ENCODE assay signal across 9 cellular contexts in the genomic region with DNA sequence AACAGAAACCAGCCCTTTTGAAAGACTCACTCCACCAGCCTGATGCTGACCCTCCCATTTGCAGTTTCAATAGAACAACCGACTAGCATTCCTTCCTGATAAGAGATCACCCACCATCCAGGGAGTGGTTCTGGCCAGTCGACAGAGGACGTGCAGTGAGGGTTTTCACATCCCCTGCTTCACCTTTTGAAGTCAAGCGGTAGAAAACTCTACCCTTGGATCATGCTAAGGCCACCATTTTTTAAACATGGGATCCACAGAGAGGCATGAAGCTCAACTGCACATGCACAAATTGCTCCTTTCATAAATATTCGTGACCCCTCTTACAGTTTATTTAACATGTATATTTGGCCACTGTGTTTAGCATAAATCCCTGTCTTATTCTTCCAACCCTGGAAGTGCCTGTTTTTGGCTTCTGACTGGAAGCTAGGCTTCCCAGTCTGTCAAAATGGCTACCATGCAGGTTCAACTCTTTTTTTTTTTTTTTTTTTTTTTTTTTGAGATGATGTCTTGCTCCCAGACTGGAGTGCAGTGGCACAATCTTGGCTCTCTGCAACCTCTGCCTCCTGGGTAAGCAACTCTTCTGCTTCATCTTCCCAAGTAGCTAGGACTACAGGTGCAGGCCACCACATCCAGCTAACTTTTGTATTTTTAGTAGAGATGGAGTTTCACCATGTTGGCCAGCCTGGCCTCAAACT. TPM values are rescaled to one million over a fixed set of nuclear protein-coding genes. Genes with fewer than 3 reads are reported as not detected.
DNase-seq lines count a peak whose midpoint lies in the region; ATAC-seq, FAIRE-seq and TF ChIP-seq lines count a peak whose summit lies in the region.
"Had no signal": no experiment of that assay in that cellular context is flagged by ENCODE, and none has a peak within 500 bp of the region (broad histone marks: within the 10 kb centered on the region; RNA-seq: fewer than 3 reads in every experiment).

No MANE protein-coding gene starts in this region.

- BruUV-seq in HepG2 (replicated peaks; lab: Mats Ljungman, UMichigan), result no TSS peak

- peaks cover 2% of the 10 kb centered on the region for H3K36me3 Mint-ChIP-seq in activated naive CD8-positive, alpha-beta T cell

- H3K9ac ChIP-seq in HepG2 (ENCODE audit: insufficient read depth, low read depth, low read length), result peak overlapping the region; percentile 95

- peaks cover 19% of the 10 kb centered on the region for H3K4me1 ChIP-seq in A549
- H3K4me1 ChIP-seq in HAP-1, result peaks cover 8% of the 10 kb centered on the region
- peaks cover 36% of the 10 kb centered on the region for H3K4me1 ChIP-seq in HepG2 (ENCODE audit: insufficient read depth, low read length)

- intact Hi-C loops in HepG2 (cut with micrococcal nuclease; ENCODE audit: unreplicated experiment), result no loop called here

- WGBS in A549 (ENCODE audit: missing lambda C conversion rate), result 93% methylated on average over 5 of the region's 5 CpGs
- WGBS in HepG2 (ENCODE audit: low lambda C conversion rate), result 92% methylated on average over 4 of the region's 5 CpGs

- ATAC-seq in A549, result no peak
- ATAC-seq in HepG2, result no peak
- no peak for ATAC-seq in HG02884 (IDR thresholded peaks at IDR 0.05; ENCODE audit: unreplicated experiment)

- peaks cover 18% of the 10 kb centered on the region for H3K79me2 ChIP-seq in HepG2 (ENCODE audit: insufficient read depth, low read length)

- peaks cover 25% of the 10 kb centered on the region for H3K36me3 ChIP-seq in HAP-1 (replicated peaks)
- peaks cover 2 to 18% of the 10 kb centered on the region in 2 experiments; a peak in 3 of 5 replicates for H3K36me3 ChIP-seq in HepG2 (replicated peaks in 1 of 2; ENCODE audit: control insufficient read depth in 1 of 2, insufficient read depth in 2 of 2, low read length in 2 of 2)

- peak overlapping the region; percentile 95 for H3K4me2 ChIP-seq in A549
- peak overlapping the region; percentile 81 for H3K4me2 ChIP-seq in HepG2 (ENCODE audit: low read depth, low read length)

- no peaks in the 10 kb centered on the region for H3K9me3 Mint-ChIP-seq in activated naive CD8-positive, alpha-beta T cell (ENCODE audit: low read depth)

- in situ Hi-C loops in HAP-1 (cut with MboI; ENCODE audit: low sequenced_read_pairs) (no loop called here), HepG2 (cut with HindIII; ENCODE audit: extremely low pct_ligation_motif_present, low pct_unique_long_range_greater_than_20kb) (no loop called here)

- POLR2A ChIA-PET in A549 (lab: Yijun Ruan, JAX), result interaction anchor here (0.6 to 2.8 kb wide), 10 partner anchors 9 to 397 kb away, joined by 3 to 62 read pairs (median 6); a partner anchor contains a TSS
- POLR2A ChIA-PET in HepG2 (lab: Yijun Ruan, JAX), result interaction anchor here (0.6 to 3.7 kb wide), 12 partner anchors 9 to 865 kb away, joined by 3 to 112 read pairs (median 11); a partner anchor contains a TSS

- no peak overlapping the region for H2AFZ ChIP-seq in HepG2 (ENCODE audit: low read length)

- H3K4me3 ChIP-seq in A549 (peak overlapping the region; percentile 81), HAP-1 (peak overlapping the region; percentile 63), HepG2 (replicated peaks in 1 of 3; ENCODE audit: insufficient read depth in 1 of 3, low read depth in 2 of 3, low read length in 3 of 3) (peak overlapping the region in 2 of 3 experiments; percentile 58 to 76; a peak in 4 of 6 replicates)

- H3K27ac ChIP-seq in A549 (peak overlapping the region; percentile 90 to 93), HepG2 (ENCODE audit: extremely low read length, insufficient read depth, low read length) (peak overlapping the region; percentile 98), substantia nigra (ENCODE audit: low read depth, low read length, poor library complexity, severe bottlenecking) (no peak overlapping the region)

- H3K4me3 Mint-ChIP-seq in activated naive CD8-positive, alpha-beta T cell, result peak overlapping the region; percentile 98

- TF ChIP-seq RAD21 in A549 (conservative IDR thresholded peaks at IDR 0.05 in 1 of 2, IDR thresholded peaks at IDR 0.05 in 1 of 2) (no peak), HepG2 (CRISPR knock-in tag; IDR thresholded peaks at IDR 0.05) (no peak)

- H3K27ac Mint-ChIP-seq in activated naive CD8-positive, alpha-beta T cell, result peak overlapping the region; percentile 28

- H3K27me3 Mint-ChIP-seq in activated naive CD8-positive, alpha-beta T cell, result no peaks in the 10 kb centered on the region

- H3K4me1 Mint-ChIP-seq in activated naive CD8-positive, alpha-beta T cell (ENCODE audit: low read depth), result peaks cover 26% of the 10 kb centered on the region

- CTCF ChIA-PET in A549 (lab: Yijun Ruan, JAX) (interaction anchor here (0.6 to 2.7 kb wide), 7 partner anchors 9 to 352 kb away, joined by 3 to 29 read pairs (median 4); no protein-coding TSS in a partner anchor), HepG2 (lab: Yijun Ruan, JAX; ENCODE audit: low intra/inter-chr PET ratio, low total read pairs) (interaction anchor here (1.2 kb wide), 1 partner anchor 8 kb away, joined by 3 read pairs; no protein-coding TSS in a partner anchor)

- H3K27me3 ChIP-seq in HAP-1 (ENCODE audit: low read depth) (no peaks in the 10 kb centered on the region), HepG2 (ENCODE audit: control insufficient read depth in 1 of 2, insufficient read depth in 2 of 2, low read length in 2 of 2) (no peaks in the 10 kb centered on the region)

- no peak for DNase-seq in A549 (ENCODE audit: low read depth in 1 of 2, low spot score in 1 of 2)
- no peak for DNase-seq in HAP-1 (ENCODE audit: low spot score in 2 of 2)
- no peak for DNase-seq in HepG2 (ENCODE audit: low spot score)
- DNase-seq in midbrain (lab: John Stamatoyannopoulos, UW), result no peak
- no peak for DNase-seq in NCI-H128 (lab: John Stamatoyannopoulos, UW; ENCODE audit: unreplicated experiment)
- DNase-seq in substantia nigra (lab: John Stamatoyannopoulos, UW), result no peak
- DNase-seq: aorta had no signal

- TF ChIP-seq CTCF in A549 (IDR thresholded peaks at IDR 0.05), result no peak
- TF ChIP-seq CTCF in HepG2 (CRISPR knock-in tag; IDR thresholded peaks at IDR 0.05), result no peak

- TF ChIP-seq EP300 in A549 (IDR thresholded peaks at IDR 0.05) (no peak), HepG2 (IDR thresholded peaks at IDR 0.05; ENCODE audit: low read depth in 2 of 2, low read length in 2 of 2) (no peak), HepG2 (CRISPR knock-in tag; IDR thresholded peaks at IDR 0.05; ENCODE audit: borderline replicate concordance) (no peak)

- no peaks in the 10 kb centered on the region for H3K9me3 ChIP-seq in A549
- H3K9me3 ChIP-seq in HAP-1, result no peaks in the 10 kb centered on the region
- no peaks in the 10 kb centered on the region for H3K9me3 ChIP-seq in HepG2 (ENCODE audit: low read length)

- TF ChIP-seq POLR2A in A549 (IDR thresholded peaks at IDR 0.05; ENCODE audit: low read length), result no peak
- 0 out of 4 replicates have a peak, but pooled peaks of 1 of the 2 experiments have one; percentile 20 for TF ChIP-seq POLR2A in HepG2 (IDR thresholded peaks at IDR 0.05; ENCODE audit: insufficient read depth in 1 of 2, low read depth in 2 of 2, low read length in 2 of 2)

- FAIRE-seq in A549 (lab: Jason Lieb, UNC) (no peak), HepG2 (lab: Jason Lieb, UNC) (peak; percentile 43)

- H4K20me1 ChIP-seq in HepG2 (ENCODE audit: insufficient read depth, low read length), result no peaks in the 10 kb centered on the region

RNA-seq across cellular contexts. Expression of a gene that starts 1.0 kb away (rescaled TPM):
- polyA plus RNA-seq in A549 (2011; rRNA removed) (86.0 and 93.2 TPM in 2 replicates), A549 (2017; fragmentation: RNase III; extraction: RNeasy Plus Mini Kit Qiagen cat#74134 plus additional on column Dnase treatment) (53.9 to 64.4 TPM (median 60.7 TPM) in 3 replicates), HepG2 (2011; rRNA removed) (27.5 and 31.2 TPM in 2 replicates)
- polyA plus RNA-seq in A549 (2012; cell fraction: cytosol; rRNA removed), result 30.2 and 32.0 TPM in 2 replicates
- 15.7 and 22.5 TPM in 2 replicates for polyA plus RNA-seq in A549 (2012; cell fraction: nucleus; rRNA removed)
- 50.7 and 51.4 TPM in 2 replicates for polyA minus RNA-seq in A549 (2011; rRNA and poly(A)+ RNA removed)
- total RNA-seq in HepG2 (2016; rRNA removed; fragmentation: Illumina TruSeq; extraction: Trizol), result 44.1 and 62.4 TPM in 2 replicates
- 10.2 and 11.1 TPM in 2 replicates for total RNA-seq in HepG2 (2016; cell fraction: cytosol; rRNA removed; fragmentation: Illumina TruSeq; extraction: Trizol; ENCODE audit: low read depth)
- total RNA-seq in HepG2 (2016; cell fraction: insoluble cytoplasmic fraction; rRNA removed; fragmentation: Illumina TruSeq; extraction: Trizol), result 47.7 and 61.2 TPM in 2 replicates
- total RNA-seq in HepG2 (2016; cell fraction: membrane; rRNA removed; fragmentation: Illumina TruSeq; extraction: Trizol), result 24.6 and 30.2 TPM in 2 replicates
- 22.3 and 26.8 TPM in 2 replicates for total RNA-seq in HepG2 (2016; cell fraction: nucleus; rRNA removed; fragmentation: Illumina TruSeq; extraction: Trizol)
- polyA plus RNA-seq in HepG2 (2011; cell fraction: cytosol; rRNA removed), result 18.8 and 24.9 TPM in 2 replicates
- 16.7 and 17.6 TPM in 2 replicates for polyA plus RNA-seq in HepG2 (2011; cell fraction: nucleus; rRNA removed)
- polyA plus RNA-seq in HepG2 (2012), result 27.5 and 34.5 TPM in 2 replicates
- polyA plus RNA-seq in HepG2 (2016; cell fraction: cytosol; fragmentation: Illumina TruSeq; extraction: Trizol; ENCODE audit: low read depth), result 4.9 and 5.9 TPM in 2 replicates
- 49.5 and 53.5 TPM in 2 replicates for polyA plus RNA-seq in HepG2 (2016; cell fraction: insoluble cytoplasmic fraction; fragmentation: Illumina TruSeq; extraction: Trizol; ENCODE audit: low read depth)
- 11.9 and 13.1 TPM in 2 replicates for polyA plus RNA-seq in HepG2 (2016; cell fraction: membrane; fragmentation: Illumina TruSeq; extraction: Trizol; ENCODE audit: low read depth)
- polyA plus RNA-seq in HepG2 (2016; cell fraction: nucleus; fragmentation: Illumina TruSeq; extraction: Trizol; ENCODE audit: insufficient read depth, low read depth), result 29.7 and 33.3 TPM in 2 replicates
- 39.3 and 55.9 TPM in 2 replicates for polyA minus RNA-seq in HepG2 (2011; rRNA and poly(A)+ RNA removed; ENCODE audit: low replicate concordance)
- 30.0 and 31.3 TPM in 2 replicates for polyA minus RNA-seq in HepG2 (2011; cell fraction: cytosol; rRNA and poly(A)+ RNA removed)
- 23.6 and 35.3 TPM in 2 replicates for polyA minus RNA-seq in HepG2 (2011; cell fraction: nucleus; rRNA and poly(A)+ RNA removed)

RNA-seq across cellular contexts. Expression of a gene that starts 35.6 kb away (rescaled TPM):
- polyA plus RNA-seq in A549 (2011; rRNA removed), result 92.3 and 116 TPM in 2 replicates
- 27.4 and 36.6 TPM in 2 replicates for polyA plus RNA-seq in A549 (2012; cell fraction: cytosol; rRNA removed)
- 70.5 and 82.3 TPM in 2 replicates for polyA plus RNA-seq in A549 (2012; cell fraction: nucleus; rRNA removed)
- polyA plus RNA-seq in A549 (2017; fragmentation: RNase III; extraction: RNeasy Plus Mini Kit Qiagen cat#74134 plus additional on column Dnase treatment), result 41.7 to 46.1 TPM (median 44.2 TPM) in 3 replicates
- polyA minus RNA-seq in A549 (2011; rRNA and poly(A)+ RNA removed), result 151 and 153 TPM in 2 replicates
- 40.6 and 46.8 TPM in 2 replicates for total RNA-seq in HepG2 (2016; rRNA removed; fragmentation: Illumina TruSeq; extraction: Trizol)
- total RNA-seq in HepG2 (2016; cell fraction: cytosol; rRNA removed; fragmentation: Illumina TruSeq; extraction: Trizol; ENCODE audit: low read depth), result 26.3 and 27.9 TPM in 2 replicates
- 35.8 and 43.9 TPM in 2 replicates for total RNA-seq in HepG2 (2016; cell fraction: insoluble cytoplasmic fraction; rRNA removed; fragmentation: Illumina TruSeq; extraction: Trizol)
- 26.2 and 27.3 TPM in 2 replicates for total RNA-seq in HepG2 (2016; cell fraction: membrane; rRNA removed; fragmentation: Illumina TruSeq; extraction: Trizol)
- total RNA-seq in HepG2 (2016; cell fraction: nucleus; rRNA removed; fragmentation: Illumina TruSeq; extraction: Trizol), result 98.3 and 114 TPM in 2 replicates
- polyA plus RNA-seq in HepG2 (2011; rRNA removed), result 79.8 and 95.8 TPM in 2 replicates
- polyA plus RNA-seq in HepG2 (2011; cell fraction: cytosol; rRNA removed), result 26.9 and 32.4 TPM in 2 replicates
- polyA plus RNA-seq in HepG2 (2011; cell fraction: nucleus; rRNA removed), result 146 and 182 TPM in 2 replicates
- polyA plus RNA-seq in HepG2 (2012), result 71.2 and 71.4 TPM in 2 replicates
- 1.9 and 2.5 TPM in 2 replicates for polyA plus RNA-seq in HepG2 (2016; cell fraction: cytosol; fragmentation: Illumina TruSeq; extraction: Trizol; ENCODE audit: low read depth)
- polyA plus RNA-seq in HepG2 (2016; cell fraction: insoluble cytoplasmic fraction; fragmentation: Illumina TruSeq; extraction: Trizol; ENCODE audit: low read depth), result 30.4 and 34.5 TPM in 2 replicates
- 7.4 and 7.5 TPM in 2 replicates for polyA plus RNA-seq in HepG2 (2016; cell fraction: membrane; fragmentation: Illumina TruSeq; extraction: Trizol; ENCODE audit: low read depth)
- 137 and 159 TPM in 2 replicates for polyA plus RNA-seq in HepG2 (2016; cell fraction: nucleus; fragmentation: Illumina TruSeq; extraction: Trizol; ENCODE audit: insufficient read depth, low read depth)
- polyA minus RNA-seq in HepG2 (2011; rRNA and poly(A)+ RNA removed; ENCODE audit: low replicate concordance), result 83.8 and 106 TPM in 2 replicates
- polyA minus RNA-seq in HepG2 (2011; cell fraction: cytosol; rRNA and poly(A)+ RNA removed), result 48.4 and 58.5 TPM in 2 replicates
- polyA minus RNA-seq in HepG2 (2011; cell fraction: nucleus; rRNA and poly(A)+ RNA removed), result 243 and 288 TPM in 2 replicates
